1 cellular context compared by ENCODE assay signal in genomic region chr5:122774861-122775712, GRCh38.
TF ChIP-seq lines count a peak whose summit lies in the region.

A gene with protein sequence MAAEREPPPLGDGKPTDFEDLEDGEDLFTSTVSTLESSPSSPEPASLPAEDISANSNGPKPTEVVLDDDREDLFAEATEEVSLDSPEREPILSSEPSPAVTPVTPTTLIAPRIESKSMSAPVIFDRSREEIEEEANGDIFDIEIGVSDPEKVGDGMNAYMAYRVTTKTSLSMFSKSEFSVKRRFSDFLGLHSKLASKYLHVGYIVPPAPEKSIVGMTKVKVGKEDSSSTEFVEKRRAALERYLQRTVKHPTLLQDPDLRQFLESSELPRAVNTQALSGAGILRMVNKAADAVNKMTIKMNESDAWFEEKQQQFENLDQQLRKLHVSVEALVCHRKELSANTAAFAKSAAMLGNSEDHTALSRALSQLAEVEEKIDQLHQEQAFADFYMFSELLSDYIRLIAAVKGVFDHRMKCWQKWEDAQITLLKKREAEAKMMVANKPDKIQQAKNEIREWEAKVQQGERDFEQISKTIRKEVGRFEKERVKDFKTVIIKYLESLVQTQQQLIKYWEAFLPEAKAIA (plus strand): TSS chr5:122775080. CDS start chr5:122775104, 24 bp downstream.

TF ChIP-seq in WTC11, 78 proteins besides CTCF, POLR2A, EP300 and RAD21 (continued from another document):
- TF ChIP-seq, protein P1, sequence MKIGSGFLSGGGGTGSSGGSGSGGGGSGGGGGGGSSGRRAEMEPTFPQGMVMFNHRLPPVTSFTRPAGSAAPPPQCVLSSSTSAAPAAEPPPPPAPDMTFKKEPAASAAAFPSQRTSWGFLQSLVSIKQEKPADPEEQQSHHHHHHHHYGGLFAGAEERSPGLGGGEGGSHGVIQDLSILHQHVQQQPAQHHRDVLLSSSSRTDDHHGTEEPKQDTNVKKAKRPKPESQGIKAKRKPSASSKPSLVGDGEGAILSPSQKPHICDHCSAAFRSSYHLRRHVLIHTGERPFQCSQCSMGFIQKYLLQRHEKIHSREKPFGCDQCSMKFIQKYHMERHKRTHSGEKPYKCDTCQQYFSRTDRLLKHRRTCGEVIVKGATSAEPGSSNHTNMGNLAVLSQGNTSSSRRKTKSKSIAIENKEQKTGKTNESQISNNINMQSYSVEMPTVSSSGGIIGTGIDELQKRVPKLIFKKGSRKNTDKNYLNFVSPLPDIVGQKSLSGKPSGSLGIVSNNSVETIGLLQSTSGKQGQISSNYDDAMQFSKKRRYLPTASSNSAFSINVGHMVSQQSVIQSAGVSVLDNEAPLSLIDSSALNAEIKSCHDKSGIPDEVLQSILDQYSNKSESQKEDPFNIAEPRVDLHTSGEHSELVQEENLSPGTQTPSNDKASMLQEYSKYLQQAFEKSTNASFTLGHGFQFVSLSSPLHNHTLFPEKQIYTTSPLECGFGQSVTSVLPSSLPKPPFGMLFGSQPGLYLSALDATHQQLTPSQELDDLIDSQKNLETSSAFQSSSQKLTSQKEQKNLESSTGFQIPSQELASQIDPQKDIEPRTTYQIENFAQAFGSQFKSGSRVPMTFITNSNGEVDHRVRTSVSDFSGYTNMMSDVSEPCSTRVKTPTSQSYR (CRISPR knock-in tag; IDR thresholded peaks at IDR 0.05), result peak; percentile 62
- TF ChIP-seq, protein P2, sequence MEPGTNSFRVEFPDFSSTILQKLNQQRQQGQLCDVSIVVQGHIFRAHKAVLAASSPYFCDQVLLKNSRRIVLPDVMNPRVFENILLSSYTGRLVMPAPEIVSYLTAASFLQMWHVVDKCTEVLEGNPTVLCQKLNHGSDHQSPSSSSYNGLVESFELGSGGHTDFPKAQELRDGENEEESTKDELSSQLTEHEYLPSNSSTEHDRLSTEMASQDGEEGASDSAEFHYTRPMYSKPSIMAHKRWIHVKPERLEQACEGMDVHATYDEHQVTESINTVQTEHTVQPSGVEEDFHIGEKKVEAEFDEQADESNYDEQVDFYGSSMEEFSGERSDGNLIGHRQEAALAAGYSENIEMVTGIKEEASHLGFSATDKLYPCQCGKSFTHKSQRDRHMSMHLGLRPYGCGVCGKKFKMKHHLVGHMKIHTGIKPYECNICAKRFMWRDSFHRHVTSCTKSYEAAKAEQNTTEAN (CRISPR knock-in tag; IDR thresholded peaks at IDR 0.05), result no peak
- TF ChIP-seq, protein P3, sequence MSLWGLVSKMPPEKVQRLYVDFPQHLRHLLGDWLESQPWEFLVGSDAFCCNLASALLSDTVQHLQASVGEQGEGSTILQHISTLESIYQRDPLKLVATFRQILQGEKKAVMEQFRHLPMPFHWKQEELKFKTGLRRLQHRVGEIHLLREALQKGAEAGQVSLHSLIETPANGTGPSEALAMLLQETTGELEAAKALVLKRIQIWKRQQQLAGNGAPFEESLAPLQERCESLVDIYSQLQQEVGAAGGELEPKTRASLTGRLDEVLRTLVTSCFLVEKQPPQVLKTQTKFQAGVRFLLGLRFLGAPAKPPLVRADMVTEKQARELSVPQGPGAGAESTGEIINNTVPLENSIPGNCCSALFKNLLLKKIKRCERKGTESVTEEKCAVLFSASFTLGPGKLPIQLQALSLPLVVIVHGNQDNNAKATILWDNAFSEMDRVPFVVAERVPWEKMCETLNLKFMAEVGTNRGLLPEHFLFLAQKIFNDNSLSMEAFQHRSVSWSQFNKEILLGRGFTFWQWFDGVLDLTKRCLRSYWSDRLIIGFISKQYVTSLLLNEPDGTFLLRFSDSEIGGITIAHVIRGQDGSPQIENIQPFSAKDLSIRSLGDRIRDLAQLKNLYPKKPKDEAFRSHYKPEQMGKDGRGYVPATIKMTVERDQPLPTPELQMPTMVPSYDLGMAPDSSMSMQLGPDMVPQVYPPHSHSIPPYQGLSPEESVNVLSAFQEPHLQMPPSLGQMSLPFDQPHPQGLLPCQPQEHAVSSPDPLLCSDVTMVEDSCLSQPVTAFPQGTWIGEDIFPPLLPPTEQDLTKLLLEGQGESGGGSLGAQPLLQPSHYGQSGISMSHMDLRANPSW (CRISPR knock-in tag; conservative IDR thresholded peaks at IDR 0.05; ENCODE audit: low read depth), result no peak
- TF ChIP-seq, protein P4, sequence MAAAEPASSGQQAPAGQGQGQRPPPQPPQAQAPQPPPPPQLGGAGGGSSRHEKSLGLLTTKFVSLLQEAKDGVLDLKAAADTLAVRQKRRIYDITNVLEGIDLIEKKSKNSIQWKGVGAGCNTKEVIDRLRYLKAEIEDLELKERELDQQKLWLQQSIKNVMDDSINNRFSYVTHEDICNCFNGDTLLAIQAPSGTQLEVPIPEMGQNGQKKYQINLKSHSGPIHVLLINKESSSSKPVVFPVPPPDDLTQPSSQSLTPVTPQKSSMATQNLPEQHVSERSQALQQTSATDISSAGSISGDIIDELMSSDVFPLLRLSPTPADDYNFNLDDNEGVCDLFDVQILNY (CRISPR knock-in tag; IDR thresholded peaks at IDR 0.05), result peak; percentile 36; the same call in 1 of the 2 replicates
- TF ChIP-seq OVOL2 (CRISPR knock-in tag; IDR thresholded peaks at IDR 0.05; ENCODE audit: borderline replicate concordance), result no peak
- no peak for TF ChIP-seq ZNF263 (CRISPR knock-in tag; IDR thresholded peaks at IDR 0.05; ENCODE audit: low read depth)
- TF ChIP-seq, protein P5, sequence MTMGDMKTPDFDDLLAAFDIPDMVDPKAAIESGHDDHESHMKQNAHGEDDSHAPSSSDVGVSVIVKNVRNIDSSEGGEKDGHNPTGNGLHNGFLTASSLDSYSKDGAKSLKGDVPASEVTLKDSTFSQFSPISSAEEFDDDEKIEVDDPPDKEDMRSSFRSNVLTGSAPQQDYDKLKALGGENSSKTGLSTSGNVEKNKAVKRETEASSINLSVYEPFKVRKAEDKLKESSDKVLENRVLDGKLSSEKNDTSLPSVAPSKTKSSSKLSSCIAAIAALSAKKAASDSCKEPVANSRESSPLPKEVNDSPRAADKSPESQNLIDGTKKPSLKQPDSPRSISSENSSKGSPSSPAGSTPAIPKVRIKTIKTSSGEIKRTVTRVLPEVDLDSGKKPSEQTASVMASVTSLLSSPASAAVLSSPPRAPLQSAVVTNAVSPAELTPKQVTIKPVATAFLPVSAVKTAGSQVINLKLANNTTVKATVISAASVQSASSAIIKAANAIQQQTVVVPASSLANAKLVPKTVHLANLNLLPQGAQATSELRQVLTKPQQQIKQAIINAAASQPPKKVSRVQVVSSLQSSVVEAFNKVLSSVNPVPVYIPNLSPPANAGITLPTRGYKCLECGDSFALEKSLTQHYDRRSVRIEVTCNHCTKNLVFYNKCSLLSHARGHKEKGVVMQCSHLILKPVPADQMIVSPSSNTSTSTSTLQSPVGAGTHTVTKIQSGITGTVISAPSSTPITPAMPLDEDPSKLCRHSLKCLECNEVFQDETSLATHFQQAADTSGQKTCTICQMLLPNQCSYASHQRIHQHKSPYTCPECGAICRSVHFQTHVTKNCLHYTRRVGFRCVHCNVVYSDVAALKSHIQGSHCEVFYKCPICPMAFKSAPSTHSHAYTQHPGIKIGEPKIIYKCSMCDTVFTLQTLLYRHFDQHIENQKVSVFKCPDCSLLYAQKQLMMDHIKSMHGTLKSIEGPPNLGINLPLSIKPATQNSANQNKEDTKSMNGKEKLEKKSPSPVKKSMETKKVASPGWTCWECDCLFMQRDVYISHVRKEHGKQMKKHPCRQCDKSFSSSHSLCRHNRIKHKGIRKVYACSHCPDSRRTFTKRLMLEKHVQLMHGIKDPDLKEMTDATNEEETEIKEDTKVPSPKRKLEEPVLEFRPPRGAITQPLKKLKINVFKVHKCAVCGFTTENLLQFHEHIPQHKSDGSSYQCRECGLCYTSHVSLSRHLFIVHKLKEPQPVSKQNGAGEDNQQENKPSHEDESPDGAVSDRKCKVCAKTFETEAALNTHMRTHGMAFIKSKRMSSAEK (CRISPR knock-in tag; IDR thresholded peaks at IDR 0.05; ENCODE audit: borderline replicate concordance), result no peak
- no peak for TF ChIP-seq ZNF219 (CRISPR knock-in tag; IDR thresholded peaks at IDR 0.05; ENCODE audit: borderline replicate concordance)
- no peak for TF ChIP-seq ZNF423 (CRISPR knock-in tag; IDR thresholded peaks at IDR 0.05)
- TF ChIP-seq ETV6 (CRISPR knock-in tag; IDR thresholded peaks at IDR 0.05), result peak; percentile 72; the same call in 1 of the 2 replicates
- TF ChIP-seq ZBTB21 (CRISPR knock-in tag; IDR thresholded peaks at IDR 0.05; ENCODE audit: borderline replicate concordance), result peak; percentile 90
- TF ChIP-seq CREB1 (CRISPR knock-in tag; IDR thresholded peaks at IDR 0.05), result no peak
- no peak for TF ChIP-seq TCF7 (CRISPR knock-in tag; IDR thresholded peaks at IDR 0.05; ENCODE audit: low read depth)
- TF ChIP-seq JAZF1 (CRISPR knock-in tag; IDR thresholded peaks at IDR 0.05), result no peak
- TF ChIP-seq IRF1 (CRISPR knock-in tag; IDR thresholded peaks at IDR 0.05), result no peak
- TF ChIP-seq RELA (CRISPR knock-in tag; IDR thresholded peaks at IDR 0.05; ENCODE audit: borderline replicate concordance), result no peak; the same call in 1 of the 2 replicates
- TF ChIP-seq GABPB1 (CRISPR knock-in tag; IDR thresholded peaks at IDR 0.05), result 0 out of 2 replicates have a peak, but pooled peaks have one; percentile 18
